ENCODE assay signal across 18 cellular contexts in the genomic region with DNA sequence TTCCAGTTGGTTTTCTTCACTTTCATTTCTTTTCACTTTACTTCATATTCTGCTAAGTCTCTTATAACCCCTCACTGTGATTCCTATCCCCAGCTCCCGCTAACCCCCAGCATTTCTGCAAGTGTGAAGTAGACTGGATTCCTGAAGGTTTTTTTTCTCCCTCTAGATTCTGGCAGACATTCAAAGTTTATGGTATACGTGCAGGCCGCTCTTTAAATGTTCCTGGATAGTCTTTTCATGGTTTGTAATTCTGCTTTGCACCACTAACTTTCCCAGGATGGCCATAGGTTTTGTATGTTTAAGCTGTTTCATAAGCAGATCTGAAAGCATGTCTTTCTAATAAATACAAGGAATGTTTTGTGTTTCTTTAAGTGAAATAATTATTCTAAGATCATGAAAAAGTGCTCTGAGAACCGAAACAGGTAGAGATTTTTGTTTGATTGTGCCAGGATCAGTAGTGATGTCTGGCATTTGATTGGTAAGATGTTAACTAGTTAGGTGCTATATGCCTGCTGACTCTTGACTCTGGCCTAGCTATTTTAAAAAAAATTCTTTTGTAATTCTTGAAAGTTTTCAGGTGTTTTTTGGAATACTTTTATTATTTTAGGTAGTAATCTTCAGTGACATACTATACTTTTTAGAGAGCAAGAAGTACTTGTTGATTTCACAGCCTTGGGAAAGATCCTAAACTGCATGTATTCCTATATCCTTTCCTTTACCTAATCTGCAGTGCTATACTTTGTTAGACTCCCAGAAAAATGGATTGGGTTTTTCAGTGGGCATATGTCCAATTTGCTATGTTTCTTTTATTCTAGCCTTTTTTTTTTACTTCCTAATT. TPM values are rescaled to one million over a fixed set of nuclear protein-coding genes. Genes with fewer than 3 reads are reported as not detected.
DNase-seq lines count a peak whose midpoint lies in the region; ATAC-seq and TF ChIP-seq lines count a peak whose summit lies in the region.
"Had no signal": no experiment of that assay in that cellular context is flagged by ENCODE, and none has a peak within 500 bp of the region (broad histone marks: within the 10 kb centered on the region; RNA-seq: fewer than 3 reads in every experiment).

No MANE protein-coding gene starts in this region.

- no peak overlapping the region for H3K18ac ChIP-seq in mesendoderm (ENCODE audit: low read length)

- H3K4me3 ChIP-seq in mesendoderm (ENCODE audit: low read length), result no peak overlapping the region
- H3K4me3 ChIP-seq: esophagus muscularis mucosa had no signal

- intact Hi-C loops in natural killer cell (cut with micrococcal nuclease), result no loop called here

- no peak overlapping the region for H2BK15ac ChIP-seq in mesendoderm (replicated peaks; ENCODE audit: low read depth)

- ATAC-seq in natural killer cell, result no peak
- no peak for ATAC-seq in natural killer cell treated with Interleukin-12 subunit alpha and Interleukin-12 subunit beta and Interleukin-15 and Interleukin-18, amount 100 ng/mL, for 72 hours
- ATAC-seq in central memory CD8-positive, alpha-beta T cell (replicated peaks; ENCODE audit: extremely low read depth, poor library complexity, severe bottlenecking), result no peak
- no peak for ATAC-seq in HG02973 (IDR thresholded peaks at IDR 0.05; ENCODE audit: unreplicated experiment)
- ATAC-seq in esophagus mucosa, result no peak
- no peak for ATAC-seq in GM18909 (IDR thresholded peaks at IDR 0.05; ENCODE audit: poor library complexity, unreplicated experiment)

- no peak overlapping the region for H3K4me2 ChIP-seq in mesendoderm (ENCODE audit: low read length)

- H3K56ac ChIP-seq in mesendoderm (ENCODE audit: low read length), result no peak overlapping the region

- DNase-seq in natural killer cell (no peak), mesendoderm (peak; percentile 63), NCI-H2171 (lab: John Stamatoyannopoulos, UW) (no peak)
- DNase-seq in natural killer cell treated with Interleukin-12 subunit alpha and Interleukin-12 subunit beta and Interleukin-15 and Interleukin-18, amount 100 ng/mL, for 72 hours (ENCODE audit: low spot score), result no peak
- DNase-seq in central memory CD8-positive, alpha-beta T cell (ENCODE audit: low spot score in 2 of 2), result no peak
- DNase-seq: activated CD4-positive, alpha-beta T cell treated with anti-CD3 and anti-CD28 coated beads, Interleukin-2, amount 50 U/mL, for 1 hour; amygdala; Caco-2; NCI-H1092 treated with DMSO at 0.1 percent for 48 hours; NCI-H69; stimulated activated CD4-positive, alpha-beta T cell treated with anti-CD3 and anti-CD28 coated beads, Interleukin-1b, Interleukin-23, amount 100 ng/mL, for 48 hours; substantia nigra; T1000 had no signal

- no peak overlapping the region for H3K4me3 Mint-ChIP-seq in natural killer cell
- no peak overlapping the region for H3K4me3 Mint-ChIP-seq in natural killer cell treated with Interleukin-12 subunit alpha and Interleukin-12 subunit beta and Interleukin-15 and Interleukin-18, amount 100 ng/mL, for 72 hours
- no peak overlapping the region for H3K4me3 Mint-ChIP-seq in central memory CD8-positive, alpha-beta T cell
- H3K4me3 Mint-ChIP-seq: dendritic cell treated with granulocyte-macrophage colony-stimulating factor and Interleukin-4, amounts not matched to agents 40 ng/mL and 50 ng/mL, for 4 days had no signal

- H3K27ac ChIP-seq in mesendoderm (ENCODE audit: low read depth, low read length), result no peak overlapping the region
- H3K27ac ChIP-seq: esophagus muscularis mucosa had no signal

- no peak overlapping the region for H3K9ac ChIP-seq in mesendoderm (ENCODE audit: low read length)

- no peak overlapping the region for H2AK5ac ChIP-seq in mesendoderm (ENCODE audit: low read length)

- no CpG with 5 or more reads among the region's 4 CpGs for WGBS in mesendoderm (ENCODE audit: extremely low coverage, insufficient coverage, low lambda C conversion rate)

- no peak for TF ChIP-seq CTCF in natural killer cell (IDR thresholded peaks at IDR 0.05)

- H3K23ac ChIP-seq in mesendoderm (ENCODE audit: low read length), result no peak overlapping the region

- no peak overlapping the region for H2BK5ac ChIP-seq in mesendoderm (ENCODE audit: low read length)

- H3K9me3 Mint-ChIP-seq in natural killer cell, result no peaks in the 10 kb centered on the region
- no peaks in the 10 kb centered on the region for H3K9me3 Mint-ChIP-seq in natural killer cell treated with Interleukin-12 subunit alpha and Interleukin-12 subunit beta and Interleukin-15 and Interleukin-18, amount 100 ng/mL, for 72 hours
- H3K9me3 Mint-ChIP-seq in central memory CD8-positive, alpha-beta T cell, result no peaks in the 10 kb centered on the region
- H3K9me3 Mint-ChIP-seq: dendritic cell treated with granulocyte-macrophage colony-stimulating factor and Interleukin-4, amounts not matched to agents 40 ng/mL and 50 ng/mL, for 4 days had no signal

- no peaks in the 10 kb centered on the region for H3K36me3 ChIP-seq in mesendoderm (ENCODE audit: control insufficient read depth, insufficient read depth, low read length)
- H3K36me3 ChIP-seq: esophagus muscularis mucosa had no signal

- H3K4me1 Mint-ChIP-seq in natural killer cell, result peaks cover 56 to 66% of the 10 kb centered on the region in 2 donors
- peaks cover 42 to 44% of the 10 kb centered on the region in 2 donors for H3K4me1 Mint-ChIP-seq in natural killer cell treated with Interleukin-12 subunit alpha and Interleukin-12 subunit beta and Interleukin-15 and Interleukin-18, amount 100 ng/mL, for 72 hours (ENCODE audit: low read depth in 2 of 2)
- peaks cover 56% of the 10 kb centered on the region for H3K4me1 Mint-ChIP-seq in central memory CD8-positive, alpha-beta T cell

- H3K4me1 ChIP-seq in mesendoderm (ENCODE audit: control insufficient read depth, low read depth, low read length), result peaks cover 15% of the 10 kb centered on the region

- H4K5ac ChIP-seq in mesendoderm (ENCODE audit: low read length), result no peak overlapping the region

- H2BK120ac ChIP-seq in mesendoderm (ENCODE audit: low read depth, low read length), result no peak overlapping the region

- no peaks in the 10 kb centered on the region for H3K27me3 ChIP-seq in mesendoderm (ENCODE audit: insufficient read depth, low read length, poor library complexity)
- H3K27me3 ChIP-seq: esophagus muscularis mucosa had no signal

- H4K8ac ChIP-seq in mesendoderm (ENCODE audit: low read depth, low read length), result no peak overlapping the region

- H3K27ac Mint-ChIP-seq in natural killer cell, result peak overlapping the region; percentile 47 to 75
- H3K27ac Mint-ChIP-seq in natural killer cell treated with Interleukin-12 subunit alpha and Interleukin-12 subunit beta and Interleukin-15 and Interleukin-18, amount 100 ng/mL, for 72 hours, result peak overlapping the region in 1 of 2 donors; percentile 26
- peak overlapping the region; percentile 41 for H3K27ac Mint-ChIP-seq in central memory CD8-positive, alpha-beta T cell (ENCODE audit: low read depth)
- H3K27ac Mint-ChIP-seq: dendritic cell treated with granulocyte-macrophage colony-stimulating factor and Interleukin-4, amounts not matched to agents 40 ng/mL and 50 ng/mL, for 4 days had no signal

- H3K36me3 Mint-ChIP-seq in natural killer cell, result no peaks in the 10 kb centered on the region
- no peaks in the 10 kb centered on the region for H3K36me3 Mint-ChIP-seq in natural killer cell treated with Interleukin-12 subunit alpha and Interleukin-12 subunit beta and Interleukin-15 and Interleukin-18, amount 100 ng/mL, for 72 hours
- peaks cover 8% of the 10 kb centered on the region for H3K36me3 Mint-ChIP-seq in central memory CD8-positive, alpha-beta T cell (ENCODE audit: insufficient read depth)

- H3K27me3 Mint-ChIP-seq in natural killer cell (ENCODE audit: low read depth in 2 of 2), result no peaks in the 10 kb centered on the region
- H3K27me3 Mint-ChIP-seq in natural killer cell treated with Interleukin-12 subunit alpha and Interleukin-12 subunit beta and Interleukin-15 and Interleukin-18, amount 100 ng/mL, for 72 hours, result no peaks in the 10 kb centered on the region
- no peaks in the 10 kb centered on the region for H3K27me3 Mint-ChIP-seq in central memory CD8-positive, alpha-beta T cell
- H3K27me3 Mint-ChIP-seq: dendritic cell treated with granulocyte-macrophage colony-stimulating factor and Interleukin-4, amounts not matched to agents 40 ng/mL and 50 ng/mL, for 4 days had no signal

- H3K79me2 ChIP-seq in mesendoderm (ENCODE audit: control insufficient read depth, insufficient read depth, low read length), result peaks cover 77% of the 10 kb centered on the region

- no peak overlapping the region for H3K4ac ChIP-seq in mesendoderm (ENCODE audit: low read depth, low read length)

- peaks cover 13% of the 10 kb centered on the region for H3K79me1 ChIP-seq in mesendoderm (ENCODE audit: low read length)

RNA-seq across cellular contexts. Expression of a gene that starts 29.7 kb away (rescaled TPM):
- total RNA-seq in natural killer cell (10 to 100 TPM; 20.9 to 32.4 (median 26.1) TPM), esophagus mucosa (22.1 TPM)
- total RNA-seq in natural killer cell treated with Interleukin-12 subunit alpha and Interleukin-12 subunit beta and Interleukin-15 and Interleukin-18, amount 100 ng/mL, for 72 hours, result 10 to 100 TPM; 32.8 to 38.5 TPM
- polyA plus RNA-seq in mesendoderm (2013, experiment 1 of 2), result 21.3 TPM
- polyA plus RNA-seq in mesendoderm (2013, experiment 2 of 2), result 22.8 TPM
